Comparison of ENCODE assay signal across 17 cellular contexts in genomic region chr19:45764947-45765346, GRCh38. TPM values are rescaled to one million over a fixed set of nuclear protein-coding genes. Genes with fewer than 3 reads are reported as not detected.
DNase-seq lines count a peak whose midpoint lies in the region; ATAC-seq and TF ChIP-seq lines count a peak whose summit lies in the region.
"Had no signal": no experiment of that assay in that cellular context is flagged by ENCODE, and none has a peak within 500 bp of the region (broad histone marks: within the 10 kb centered on the region; RNA-seq: fewer than 3 reads in every experiment).

No MANE protein-coding gene starts in this region.

- H3K36me3 Mint-ChIP-seq in MCF 10A (ENCODE audit: insufficient read depth, unreplicated experiment) = peaks cover 26% of the 10 kb centered on the region
- H3K36me3 Mint-ChIP-seq: activated naive CD8-positive, alpha-beta T cell had no signal

- H3K9me3 Mint-ChIP-seq in MCF 10A (ENCODE audit: unreplicated experiment) = no peaks in the 10 kb centered on the region

- CTCF ChIA-PET in MCF 10A (lab: Yijun Ruan, JAX) = interaction anchor here (0.5 to 0.8 kb wide), 2 partner anchors 52 to 61 kb away, joined by 3 to 4 read pairs; no protein-coding TSS in a partner anchor

- peak overlapping the region; percentile 90 to 98 for H3K27ac ChIP-seq in breast epithelium
- peak overlapping the region; percentile 86 to 99 (median 97) for H3K27ac ChIP-seq in heart left ventricle
- no peak overlapping the region for H3K27ac ChIP-seq in neuronal stem cell (replicated peaks; ENCODE audit: low read length)
- peak overlapping the region; percentile 90 to 92 for H3K27ac ChIP-seq in uterus
- H3K27ac ChIP-seq: A549 had no signal

- no peak overlapping the region for H2AFZ ChIP-seq in neuronal stem cell (ENCODE audit: low read length)

- H3K4me1 ChIP-seq in breast epithelium (peaks cover 6 to 14% of the 10 kb centered on the region in 2 donors), heart left ventricle (peaks cover 10 to 53% (median 41%) of the 10 kb centered on the region in 12 donors), neuronal stem cell (ENCODE audit: control insufficient read depth in 2 of 2, insufficient read depth in 1 of 2, low read depth in 1 of 2, low read length in 2 of 2) (peaks cover 24 to 27% of the 10 kb centered on the region in 2 donors), uterus (peaks cover 12 to 37% of the 10 kb centered on the region in 2 donors)

- H3K27ac Mint-ChIP-seq in MCF 10A (ENCODE audit: low read depth, unreplicated experiment) = no peak overlapping the region
- H3K27ac Mint-ChIP-seq: activated naive CD8-positive, alpha-beta T cell had no signal

- peak overlapping the region; percentile 71 for H2BK5ac ChIP-seq in neuronal stem cell (ENCODE audit: low read length)

- H3K27me3 Mint-ChIP-seq in MCF 10A (ENCODE audit: insufficient read depth, unreplicated experiment) = no peaks in the 10 kb centered on the region

- H3K27me3 ChIP-seq in breast epithelium (no peaks in the 10 kb centered on the region), heart left ventricle (peaks cover 0 to 35% (median 0%) of the 10 kb centered on the region in 9 donors), neuronal stem cell (ENCODE audit: control insufficient read depth in 3 of 3, insufficient read depth in 3 of 3, low read depth in 1 of 3, low read length in 3 of 3) (no peaks in the 10 kb centered on the region), uterus (no peaks in the 10 kb centered on the region)

- H2BK12ac ChIP-seq in neuronal stem cell (ENCODE audit: low read length) = no peak overlapping the region

- peak overlapping the region; percentile 37 for H2BK15ac ChIP-seq in neuronal stem cell (ENCODE audit: low read length)

- no peak overlapping the region for H4K8ac ChIP-seq in neuronal stem cell (ENCODE audit: low read depth, low read length)

- peak overlapping the region; percentile 73 for H3K23ac ChIP-seq in neuronal stem cell (ENCODE audit: low read depth, low read length, poor library complexity)

- peak overlapping the region; percentile 25 for H3K4me2 ChIP-seq in neuronal stem cell (ENCODE audit: insufficient read depth, low read length, poor library complexity, severe bottlenecking)
- H3K4me2 ChIP-seq: A549 had no signal

- no peaks in the 10 kb centered on the region for H3K9me3 ChIP-seq in breast epithelium
- no peaks in the 10 kb centered on the region for H3K9me3 ChIP-seq in heart left ventricle
- no peaks in the 10 kb centered on the region for H3K9me3 ChIP-seq in neuronal stem cell (replicated peaks in 1 of 2; ENCODE audit: control insufficient read depth in 2 of 2, insufficient read depth in 1 of 2, low read depth in 1 of 2, low read length in 2 of 2)
- H3K9me3 ChIP-seq in uterus = no peaks in the 10 kb centered on the region
- H3K9me3 ChIP-seq: A549 had no signal

- POLR2A ChIA-PET in MCF 10A (lab: Yijun Ruan, JAX) = no interaction called here

- H3K9ac ChIP-seq in neuronal stem cell (ENCODE audit: low read depth, low read length, poor library complexity) = peak overlapping the region; percentile 70

- H3K36me3 ChIP-seq in breast epithelium (no peaks in the 10 kb centered on the region), heart left ventricle (peaks cover 0 to 5% (median 0%) of the 10 kb centered on the region in 9 donors), neuronal stem cell (replicated peaks in 1 of 2; ENCODE audit: control insufficient read depth in 2 of 2, insufficient read depth in 2 of 2, low read length in 2 of 2) (peaks cover 0 to 11% of the 10 kb centered on the region in 2 donors), uterus (no peaks in the 10 kb centered on the region)

- peak overlapping the region; percentile 8 for H3K14ac ChIP-seq in neuronal stem cell (ENCODE audit: low read length)

- no peak overlapping the region for H3K4me3 ChIP-seq in breast epithelium
- H3K4me3 ChIP-seq in heart left ventricle = peak overlapping the region in 8 of 12 donors; percentile 12 to 85 (median 40)
- no peak overlapping the region for H3K4me3 ChIP-seq in neuronal stem cell (ENCODE audit: low read length in 2 of 2)
- no peak overlapping the region for H3K4me3 ChIP-seq in uterus
- H3K4me3 ChIP-seq: A549 had no signal

- peak overlapping the region; percentile 89 for H3K18ac ChIP-seq in neuronal stem cell (ENCODE audit: low read length)

- DNase-seq in breast epithelium (ENCODE audit: low spot score in 2 of 2) (no peak), MCF 10A (ENCODE audit: unreplicated experiment) (no peak), heart left ventricle (peak; percentile 64 to 86 (median 68)), neuronal stem cell (ENCODE audit: low spot score) (no peak), uterus (peak; percentile 22 to 34), NCI-H1092 (lab: John Stamatoyannopoulos, UW) (no peak), Kasumi-1 (lab: John Stamatoyannopoulos, UW) (no peak), cerebellum (ENCODE audit: low spot score) (no peak)
- DNase-seq: activated CD8-positive, alpha-beta memory T cell treated with anti-CD3 and anti-CD28 coated beads, Interleukin-2, amount 50 U/mL, for 48 hours; Calu3; IMR-90; NCI-H1092 treated with DMSO at 0.1 percent for 48 hours had no signal

- peak overlapping the region; percentile 82 for H2AK5ac ChIP-seq in neuronal stem cell (ENCODE audit: low read depth, low read length)

- 19 to 29% (median 23%) methylated on average over 8 to 10 of the region's 10 CpGs for WGBS in heart left ventricle, 4 donors
- WGBS in neuronal stem cell (ENCODE audit: extremely low coverage in 2 of 2, insufficient read length in 2 of 2, insufficient replicate concordance in 1 of 2), 2 donors = no CpG with 5 or more reads among the region's 10 CpGs

- peak overlapping the region; percentile 37 for H3K4ac ChIP-seq in neuronal stem cell (ENCODE audit: low read length)

- TF ChIP-seq POLR2A in breast epithelium (IDR thresholded peaks at IDR 0.05) (no peak), heart left ventricle (IDR thresholded peaks at IDR 0.05) (peak; percentile 10 to 66), uterus (IDR thresholded peaks at IDR 0.05) (no peak)

- H3K4me3 Mint-ChIP-seq in MCF 10A (ENCODE audit: unreplicated experiment) = no peak overlapping the region
- H3K4me3 Mint-ChIP-seq: activated naive CD8-positive, alpha-beta T cell had no signal

- no peak overlapping the region for H2BK120ac ChIP-seq in neuronal stem cell (ENCODE audit: low read depth, low read length)

- BruUV-seq in MCF 10A (replicated peaks; lab: Mats Ljungman, UMichigan) = no TSS peak

- TF ChIP-seq CTCF in breast epithelium (IDR thresholded peaks at IDR 0.05) (no peak), MCF 10A (IDR thresholded peaks at IDR 0.05; ENCODE audit: unreplicated experiment) (no peak), heart left ventricle (IDR thresholded peaks at IDR 0.05) (no peak), uterus (IDR thresholded peaks at IDR 0.05) (no peak)

- no peaks in the 10 kb centered on the region for H3K4me1 Mint-ChIP-seq in MCF 10A (ENCODE audit: insufficient read depth, unreplicated experiment)

- peaks cover 21% of the 10 kb centered on the region for H3K79me1 ChIP-seq in neuronal stem cell (ENCODE audit: low read depth, low read length)

- intact Hi-C loops in breast epithelium (cut with DNase I; ENCODE audit: low total_unique reads) = no loop called here
- intact Hi-C loops in MCF 10A (cut with micrococcal nuclease) = no loop called here
- intact Hi-C loops in heart left ventricle (cut with DNase I) = loop anchor here in 7 of 10 donors (1.0 to 10.0 kb wide), 8 partner anchors 33 to 360 kb away; partner anchors contain the start of genes FBXO46 (in 6 of the 7), MEIOSIN (in 6 of the 7), POLR1G (in 1 of the 7) and PPP1R13L (in 1 of the 7)
- intact Hi-C loops in uterus (cut with DNase I; ENCODE audit: low total_unique reads) = no loop called here

- ATAC-seq in heart left ventricle = peak; percentile 16 to 48 (median 32)
- ATAC-seq: A549; activated CD4-positive, CD25-positive, alpha-beta regulatory T cell treated with anti-CD3 and anti-CD28 coated beads, Interleukin-2, amount 50 U/mL, for 24 hours; esophagus mucosa had no signal

- H4K91ac ChIP-seq in neuronal stem cell (ENCODE audit: low read depth, low read length, poor library complexity) = no peak overlapping the region

RNA-seq across cellular contexts. Expression of gene SIX5, which starts 4.1 kb away (rescaled TPM):
- total RNA-seq in breast epithelium = 10 to 100 TPM in 2 of 3 donors, 1 to 10 TPM in 1; 8.6 to 11.8 (median 11.8) TPM
- 17.3 and 19.6 TPM in 2 replicates for total RNA-seq in MCF 10A (2022)
- total RNA-seq in heart left ventricle = 10 to 100 TPM; 16.2 to 24.0 (median 22.9) TPM
- polyA plus RNA-seq in heart left ventricle = 10 to 100 TPM; 13.7 to 21.9 TPM
- 34.8 TPM for polyA plus RNA-seq in neuronal stem cell (2013, experiment 1 of 2)
- 34.5 TPM for polyA plus RNA-seq in neuronal stem cell (2013, experiment 2 of 2)
- total RNA-seq in uterus = 10 to 100 TPM in 2 of 4 donors, 1 to 10 TPM in 2; 4.4 to 48.9 (median 12.5) TPM
- total RNA-seq in cerebellum = 3.4 TPM

RNA-seq across cellular contexts. Expression of gene DMPK, which starts 17.3 kb away (rescaled TPM):
- total RNA-seq in breast epithelium = 10 to 100 TPM; 16.0 to 25.6 (median 24.5) TPM
- total RNA-seq in MCF 10A (2022) = 40.5 and 52.4 TPM in 2 replicates
- total RNA-seq in heart left ventricle = 100 to 1,000 TPM; 131 to 778 (median 273) TPM
- polyA plus RNA-seq in heart left ventricle = 100 to 1,000 TPM; 382 to 458 TPM
- 29.4 TPM for polyA plus RNA-seq in neuronal stem cell (2013, experiment 1 of 2)
- 28.6 TPM for polyA plus RNA-seq in neuronal stem cell (2013, experiment 2 of 2)
- 100 to 1,000 TPM in 1 of 4 donors, 10 to 100 TPM in 3; 15.3 to 211 (median 43.8) TPM for total RNA-seq in uterus
- 27.9 TPM for total RNA-seq in cerebellum

RNA-seq across cellular contexts. Expression of gene DMWD, which starts 27.7 kb away (rescaled TPM):
- total RNA-seq in breast epithelium (10 to 100 TPM; 24.2 to 31.1 (median 29.3) TPM), MCF 10A (2022) (57.5 and 71.6 TPM in 2 replicates), heart left ventricle (100 to 1,000 TPM in 1 of 9 donors, 10 to 100 TPM in 8; 47.2 to 109 (median 67.3) TPM), uterus (100 to 1,000 TPM in 1 of 4 donors, 10 to 100 TPM in 2, 1 to 10 TPM in 1; 4.4 to 103 (median 36.9) TPM), cerebellum (42.3 TPM)
- 10 to 100 TPM; 41.8 to 67.3 TPM for polyA plus RNA-seq in heart left ventricle
- 36.3 TPM for polyA plus RNA-seq in neuronal stem cell (2013, experiment 1 of 2)
- 35.8 TPM for polyA plus RNA-seq in neuronal stem cell (2013, experiment 2 of 2)

RNA-seq across cellular contexts. Expression of gene MEIOSIN, which starts 31.7 kb away (rescaled TPM):
- total RNA-seq in breast epithelium (not detected), MCF 10A (2022) (not detected in 2 replicates), heart left ventricle (not detected), uterus (not detected), cerebellum (not detected)
- not detected for polyA plus RNA-seq in heart left ventricle
- 0.01 TPM for polyA plus RNA-seq in neuronal stem cell (2013, experiment 1 of 2)
- polyA plus RNA-seq in neuronal stem cell (2013, experiment 2 of 2) = 0.03 TPM
- total RNA-seq: Calu3, esophagus mucosa, IMR-90, mononuclear cell had no signal
- polyA plus RNA-seq: A549, IMR-90 had no signal

RNA-seq across cellular contexts. Expression of gene FBXO46, which starts 34.3 kb away (rescaled TPM):
- 10 to 100 TPM in 2 of 3 donors, 1 to 10 TPM in 1; 8.0 to 15.1 (median 13.8) TPM for total RNA-seq in breast epithelium
- 13.6 and 15.0 TPM in 2 replicates for total RNA-seq in MCF 10A (2022)
- 10 to 100 TPM in 6 of 9 donors, 1 to 10 TPM in 3; 9.1 to 17.8 (median 10.3) TPM for total RNA-seq in heart left ventricle
- polyA plus RNA-seq in heart left ventricle = 1 to 10 TPM; 7.2 TPM
- polyA plus RNA-seq in neuronal stem cell (2013, experiment 1 of 2) = 16.9 TPM
- polyA plus RNA-seq in neuronal stem cell (2013, experiment 2 of 2) = 17.4 TPM
- total RNA-seq in uterus = 10 to 100 TPM in 3 of 4 donors, 1 to 10 TPM in 1; 7.0 to 36.1 (median 15.2) TPM
- total RNA-seq in cerebellum = 3.6 TPM

Comparison
In these comparisons a context has a peak if more than half of its experiments do, and no peak if none do; other contexts are left out.
1. DNase-seq: peak in heart left ventricle (5 of 5) and uterus (2 of 2); none in breast epithelium (0 of 2), MCF 10A (single experiment), neuronal stem cell (single experiment), NCI-H1092 (single experiment), Kasumi-1 (0 of 2) and cerebellum (single experiment).
2. H3K4me3 ChIP-seq: peak in heart left ventricle (8 of 12); none in breast epithelium (0 of 3), neuronal stem cell (0 of 2) and uterus (0 of 2).
3. POLR2A ChIP-seq: peak in heart left ventricle (2 of 2); none in breast epithelium (single experiment) and uterus (0 of 2).
4. intact Hi-C loops: an anchor here in heart left ventricle (1.0 to 10.0 kb wide); none called in breast epithelium, MCF 10A and uterus.